Comparison of ENCODE assay signal across 20 cellular contexts in genomic region chr1:55059302-55060132, GRCh38. TPM values are rescaled to one million over a fixed set of nuclear protein-coding genes. Genes with fewer than 3 reads are reported as not detected.
"Had no signal": no experiment of that assay in that cellular context is flagged by ENCODE, and none has a peak within 500 bp of the region (broad histone marks: within the 10 kb centered on the region; RNA-seq: fewer than 3 reads in every experiment).

No MANE protein-coding gene starts in this region.

- H3K27ac Mint-ChIP-seq: activated CD4-positive, alpha-beta memory T cell treated with anti-CD3 and anti-CD28 coated beads, Interleukin-2, amount 10 ng/mL, durations not matched to agents 7 days and 5 days; activated naive CD4-positive, alpha-beta T cell treated with anti-CD3 and anti-CD28 coated beads, Interleukin-2, amount 10 ng/mL, durations not matched to agents 7 days and 5 days; activated T-cell treated with anti-CD3 and anti-CD28 coated beads, Interleukin-2, amount 50 U/mL, for 72 hours; nephron; stimulated activated memory B cell treated with anti-CD40 and anti-IgM and Interleukin-4, amounts not matched to agents 10 μg/mL and 1 μg/mL and 100 μg/mL, for 72 hours had no signal

- H3K27ac ChIP-seq: foreskin keratinocyte, neutrophil, stomach, suprapubic skin, transverse colon had no signal

- DNase-seq: activated CD4-positive, alpha-beta memory T cell treated with anti-CD3 and anti-CD28 coated beads, Interleukin-2, amount 10 ng/mL, durations not matched to agents 7 days and 5 days; activated CD4-positive, alpha-beta T cell treated with anti-CD3 and anti-CD28 coated beads for 48 hours; activated effector memory CD4-positive, alpha-beta T cell treated with Interleukin-2 at 50 U/mL for 16 hours; activated naive CD4-positive, alpha-beta T cell treated with anti-CD3 and anti-CD28 coated beads, Interleukin-2, amount 10 ng/mL, durations not matched to agents 7 days and 5 days; activated naive CD8-positive, alpha-beta T cell treated with anti-CD3 and anti-CD28 coated beads, Interleukin-2, amount 50 U/mL, for 24 hours; activated T-cell treated with anti-CD3 and anti-CD28 coated beads, Interleukin-2, amount 50 U/mL, for 72 hours; cerebellar nuclear complex; effector CD8-positive, alpha-beta T cell; left ventricle myocardium superior; mammary epithelial cell; small intestine; stimulated activated CD4-positive, alpha-beta T cell treated with anti-CD3 and anti-CD28 coated beads, Interleukin-2, amount 100 ng/mL, for 24 hours; stomach; transverse colon had no signal

- H3K27me3 ChIP-seq: foreskin keratinocyte, neutrophil, stomach, suprapubic skin, transverse colon had no signal

- H3K9me3 ChIP-seq: neutrophil, stomach, suprapubic skin, transverse colon had no signal

- ATAC-seq: activated naive CD8-positive, alpha-beta T cell treated with anti-CD3 and anti-CD28 coated beads, Interleukin-2, amount 50 U/mL, for 24 hours; activated T-cell treated with anti-CD3 and anti-CD28 coated beads, Interleukin-2, amount 50 U/mL, for 72 hours; left ventricle myocardium superior; sciatic nerve; stimulated activated memory B cell treated with anti-CD40 and anti-IgM and Interleukin-4, amounts not matched to agents 10 μg/mL and 1 μg/mL and 100 μg/mL, for 72 hours had no signal

- H3K36me3 Mint-ChIP-seq: activated naive CD4-positive, alpha-beta T cell treated with anti-CD3 and anti-CD28 coated beads, Interleukin-2, amount 10 ng/mL, durations not matched to agents 7 days and 5 days; stimulated activated memory B cell treated with anti-CD40 and anti-IgM and Interleukin-4, amounts not matched to agents 10 μg/mL and 1 μg/mL and 100 μg/mL, for 72 hours had no signal

- H3K9me3 Mint-ChIP-seq: activated CD4-positive, alpha-beta memory T cell treated with anti-CD3 and anti-CD28 coated beads, Interleukin-2, amount 10 ng/mL, durations not matched to agents 7 days and 5 days; activated naive CD4-positive, alpha-beta T cell treated with anti-CD3 and anti-CD28 coated beads, Interleukin-2, amount 10 ng/mL, durations not matched to agents 7 days and 5 days; activated naive CD8-positive, alpha-beta T cell treated with anti-CD3 and anti-CD28 coated beads, Interleukin-2, amount 50 U/mL, for 24 hours; activated T-cell treated with anti-CD3 and anti-CD28 coated beads, Interleukin-2, amount 50 U/mL, for 72 hours; nephron; stimulated activated memory B cell treated with anti-CD40 and anti-IgM and Interleukin-4, amounts not matched to agents 10 μg/mL and 1 μg/mL and 100 μg/mL, for 72 hours had no signal

- H3K4me3 ChIP-seq: stomach, suprapubic skin, transverse colon had no signal

- H3K36me3 ChIP-seq: neutrophil, stomach, suprapubic skin, transverse colon had no signal

RNA-seq across cellular contexts. Expression of gene PCSK9, which starts 20.2 kb away (rescaled TPM):
- total RNA-seq: activated T-cell treated with anti-CD3 and anti-CD28 coated beads, Interleukin-2, amount 50 U/mL, for 72 hours; left ventricle myocardium superior had no signal
